ENCODE assay signal across 9 cellular contexts in the genomic region with DNA sequence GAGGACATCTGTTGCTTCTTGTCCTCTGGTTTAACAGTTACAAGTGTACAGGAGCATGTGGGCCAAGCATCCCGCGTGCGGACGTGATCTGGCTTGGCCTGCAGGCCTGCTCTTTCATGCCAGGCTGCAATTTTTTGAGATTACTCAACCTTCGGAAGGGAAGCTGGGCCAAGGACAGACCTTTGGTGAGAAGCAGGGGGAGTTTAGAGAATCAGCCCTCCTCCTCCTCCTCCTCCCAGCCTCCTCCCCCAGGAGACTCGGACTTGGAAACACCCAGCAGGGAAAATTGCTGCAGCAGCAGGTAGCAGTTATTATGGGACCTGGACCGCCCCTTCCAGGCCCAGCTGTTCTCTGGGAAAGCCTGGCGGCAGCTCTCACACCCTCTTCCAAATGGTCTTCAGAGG. TPM values are rescaled to one million over a fixed set of nuclear protein-coding genes. Genes with fewer than 3 reads are reported as not detected.
A peak's percentile ranks its signal among the peaks of the same experiment; 100 is the strongest.
DNase-seq lines count a peak whose midpoint lies in the region; ATAC-seq and TF ChIP-seq lines count a peak whose summit lies in the region.
"Had no signal": no experiment of that assay in that cellular context is flagged by ENCODE, and none has a peak within 500 bp of the region (broad histone marks: within the 10 kb centered on the region; RNA-seq: fewer than 3 reads in every experiment).

No MANE protein-coding gene starts in this region.

- H2BK15ac ChIP-seq in H9 (ENCODE audit: low read depth, low read length): no peak overlapping the region

- H4K8ac ChIP-seq in H9 (replicated peaks; ENCODE audit: insufficient read length, low read depth, low read length): no peak overlapping the region

- H4K20me1 ChIP-seq in H9 (ENCODE audit: control insufficient read depth, insufficient read depth, insufficient read length): no peaks in the 10 kb centered on the region

- H4K5ac ChIP-seq in H9 (ENCODE audit: insufficient read length, low read depth, low read length): no peak overlapping the region

- H3K9me3 Mint-ChIP-seq in H9: peaks cover 0 to 2% of the 10 kb centered on the region in 2 experiments; a peak in 2 of 5 replicates
- H3K9me3 Mint-ChIP-seq: activated CD4-positive, alpha-beta T cell treated with anti-CD3 and anti-CD28 coated beads, Interleukin-2, amount 10 ng/mL, durations not matched to agents 7 days and 5 days had no signal

- no peaks in the 10 kb centered on the region for H3K9me3 ChIP-seq in H9 (ENCODE audit: control insufficient read depth, low read depth, low read length)

- no peaks in the 10 kb centered on the region for H3K79me2 ChIP-seq in H9 (ENCODE audit: insufficient read depth, low read length)

- H3K27me3 ChIP-seq in H9 (ENCODE audit: insufficient read depth, low read length): no peaks in the 10 kb centered on the region

- H2AFZ ChIP-seq in H9 (ENCODE audit: low read length): no peak overlapping the region

- peaks cover 13 to 19% of the 10 kb centered on the region in 2 experiments for H3K4me1 Mint-ChIP-seq in H9

- H3K9ac ChIP-seq in H9 (ENCODE audit: extremely low read depth, insufficient read length, low read length): no peak overlapping the region

- no peak overlapping the region for H3K18ac ChIP-seq in H9 (ENCODE audit: insufficient read length, low read depth, low read length)

- no CpG with 5 or more reads among the region's 8 CpGs for WGBS in H9 (ENCODE audit: extremely low coverage, insufficient read length, low lambda C conversion rate)

- no peak for TF ChIP-seq CTCF in H9 (conservative IDR thresholded peaks at IDR 0.05)

- H3K14ac ChIP-seq in H9 (ENCODE audit: insufficient read depth, low read length): no peak overlapping the region

- H2BK5ac ChIP-seq in H9 (ENCODE audit: insufficient read length, low read length): no peak overlapping the region

- no peak for ATAC-seq in HG02571 (IDR thresholded peaks at IDR 0.05; ENCODE audit: unreplicated experiment)

- peaks cover 0 to 2% (median 0%) of the 10 kb centered on the region in 3 experiments; a peak in 2 of 7 replicates for H3K36me3 Mint-ChIP-seq in H9 (ENCODE audit: insufficient read depth in 1 of 3, low read depth in 3 of 3)

- H3K27me3 Mint-ChIP-seq in H9 (ENCODE audit: low read depth): peaks cover 23% of the 10 kb centered on the region

- H3K27ac ChIP-seq in H9 (ENCODE audit: insufficient read length, low read depth, low read length): no peak overlapping the region

- no peak overlapping the region for H2BK120ac ChIP-seq in H9 (ENCODE audit: low read depth, low read length, poor library complexity, severe bottlenecking)

- no peak overlapping the region for H3K4ac ChIP-seq in H9 (ENCODE audit: low read depth, low read length)

- H3K23me2 ChIP-seq in H9 (ENCODE audit: insufficient read length, low read depth, low read length, poor library complexity, severe bottlenecking): no peaks in the 10 kb centered on the region

- H3K4me3 Mint-ChIP-seq in H9: no peak overlapping the region
- H3K4me3 Mint-ChIP-seq: activated CD4-positive, alpha-beta T cell treated with anti-CD3 and anti-CD28 coated beads, Interleukin-2, amount 10 ng/mL, durations not matched to agents 7 days and 5 days had no signal

- H3K27ac Mint-ChIP-seq in H9: no peak overlapping the region
- H3K27ac Mint-ChIP-seq: activated CD4-positive, alpha-beta T cell treated with anti-CD3 and anti-CD28 coated beads, Interleukin-2, amount 10 ng/mL, durations not matched to agents 7 days and 5 days had no signal

- H2BK12ac ChIP-seq in H9 (ENCODE audit: insufficient read length, low read depth, low read length): no peak overlapping the region

- H3K4me1 ChIP-seq in H9 (ENCODE audit: insufficient read depth, low read length): no peaks in the 10 kb centered on the region; the same call in 1 of the 2 replicates

- no peak overlapping the region for H2AK5ac ChIP-seq in H9 (ENCODE audit: insufficient read length, low read length)

- no peak overlapping the region for H3T11ph ChIP-seq in H9 (ENCODE audit: low read length)

- no peaks in the 10 kb centered on the region for H3K79me1 ChIP-seq in H9 (ENCODE audit: insufficient read depth, low read depth, low read length, poor library complexity, severe bottlenecking)

- H3K4me2 ChIP-seq in H9 (ENCODE audit: insufficient read depth, insufficient read length, low read length): no peak overlapping the region

- H4K91ac ChIP-seq in H9 (ENCODE audit: insufficient read length, low read depth, low read length): no peak overlapping the region

- DNase-seq in ELR (ENCODE audit: low read depth) (peak; percentile 93), NOMO-1 treated with dmso at 0.1 percent for 144 hours (lab: John Stamatoyannopoulos, UW; ENCODE audit: unreplicated experiment) (peak; percentile 57), fibroblast of the conjunctiva (ENCODE audit: low read depth) (peak; percentile 81), renal cortical epithelial cell (ENCODE audit: low read depth) (peak; percentile 86), cerebellum (ENCODE audit: low spot score) (no peak), H9 (no peak)
- no peak for DNase-seq in activated CD4-positive, CD25-positive, alpha-beta regulatory T cell treated with anti-CD3 and anti-CD28 coated beads, Interleukin-2, amount 50 U/mL, for 72 hours
- DNase-seq: activated CD4-positive, alpha-beta T cell treated with anti-CD3 and anti-CD28 coated beads, Interleukin-2, amount 10 ng/mL, durations not matched to agents 7 days and 5 days had no signal

- H2BK20ac ChIP-seq in H9 (ENCODE audit: low read depth, low read length, poor library complexity, severe bottlenecking): no peak overlapping the region

- no peak overlapping the region for H3K56ac ChIP-seq in H9 (ENCODE audit: insufficient read length, low read depth, low read length)

- H3K23ac ChIP-seq in H9 (ENCODE audit: insufficient read length, low read depth, low read length): no peak overlapping the region

RNA-seq across cellular contexts. Expression of a gene that starts 5.1 kb away (rescaled TPM):
- total RNA-seq in renal cortical epithelial cell (152 and 155 TPM in 2 replicates), cerebellum (63.5 TPM), H9 (2021) (32.2 and 36.7 TPM in 2 replicates)

RNA-seq across cellular contexts. Expression of a gene that starts 25.3 kb away (rescaled TPM):
- total RNA-seq in renal cortical epithelial cell: 100 and 192 TPM in 2 replicates
- 49.2 TPM for total RNA-seq in cerebellum
- total RNA-seq in H9 (2021): 81.4 and 88.6 TPM in 2 replicates

RNA-seq across cellular contexts. Expression of a gene that starts 56.6 kb away (rescaled TPM):
- 39.6 and 86.7 TPM in 2 replicates for total RNA-seq in renal cortical epithelial cell
- 67.2 TPM for total RNA-seq in cerebellum
- total RNA-seq in H9 (2021): 203 and 205 TPM in 2 replicates

Comparison
In these comparisons a context has a peak if more than half of its experiments do, and no peak if none do; other contexts are left out.
1. DNase-seq: peak in ELR (single experiment), NOMO-1 treated with dmso at 0.1 percent for 144 hours (single experiment), fibroblast of the conjunctiva (single experiment) and renal cortical epithelial cell (single experiment); none in cerebellum (single experiment), activated CD4-positive, CD25-positive, alpha-beta regulatory T cell treated with anti-CD3 and anti-CD28 coated beads, Interleukin-2, amount 50 U/mL, for 72 hours (single experiment) and H9 (single experiment).